In genomic region chr19:42401365-42402303, GRCh38 we compare ENCODE assay signal across 8 cellular contexts. TPM values are rescaled to one million over a fixed set of nuclear protein-coding genes. Genes with fewer than 3 reads are reported as not detected.
DNase-seq lines count a peak whose midpoint lies in the region; ATAC-seq and TF ChIP-seq lines count a peak whose summit lies in the region.

No MANE protein-coding gene starts in this region.

- H3K36me3 ChIP-seq in ectodermal cell (ENCODE audit: control insufficient read depth, insufficient read depth, low read length), result no peaks in the 10 kb centered on the region

- H3K9me3 Mint-ChIP-seq in activated CD8-positive, alpha-beta T cell treated with anti-CD3 and anti-CD28 coated beads for 36 hours, result no peaks in the 10 kb centered on the region

- in situ Hi-C loops in ACHN (cut with HindIII; ENCODE audit: low pct_ligation_motif_present, low pct_unique_long_range_greater_than_20kb, low sequenced_read_pairs), result no loop called here

- peak overlapping the region; percentile 75 for H3K27ac Mint-ChIP-seq in activated CD8-positive, alpha-beta T cell treated with anti-CD3 and anti-CD28 coated beads for 36 hours

- peak overlapping the region; percentile 69 for H3K27ac ChIP-seq in ectodermal cell (ENCODE audit: insufficient read depth, low read depth, low read length, poor library complexity, severe bottlenecking)

- H3K9me3 ChIP-seq in ectodermal cell (ENCODE audit: control insufficient read depth, low read length), result no peaks in the 10 kb centered on the region

- H3K4me1 Mint-ChIP-seq in activated CD8-positive, alpha-beta T cell treated with anti-CD3 and anti-CD28 coated beads for 36 hours (ENCODE audit: low read depth), result peaks cover 40% of the 10 kb centered on the region

- TF ChIP-seq CTCF in activated CD8-positive, alpha-beta T cell treated with anti-CD3 and anti-CD28 coated beads for 36 hours (IDR thresholded peaks at IDR 0.05), result peak; percentile 95

- H3K4me3 Mint-ChIP-seq in activated CD8-positive, alpha-beta T cell treated with anti-CD3 and anti-CD28 coated beads for 36 hours, result peak overlapping the region; percentile 73

- ATAC-seq in activated CD8-positive, alpha-beta T cell treated with anti-CD3 and anti-CD28 coated beads for 36 hours, result peak; percentile 47
- no peak for ATAC-seq in GM21381 (IDR thresholded peaks at IDR 0.05; ENCODE audit: unreplicated experiment)

- peaks cover 8% of the 10 kb centered on the region for H3K4me1 ChIP-seq in ectodermal cell (ENCODE audit: control insufficient read depth, insufficient read depth, low read length)

- no peaks in the 10 kb centered on the region for H3K27me3 Mint-ChIP-seq in activated CD8-positive, alpha-beta T cell treated with anti-CD3 and anti-CD28 coated beads for 36 hours

- POLR2A ChIA-PET in activated CD8-positive, alpha-beta T cell treated with anti-CD3 and anti-CD28 coated beads for 36 hours (lab: Charles Lee), result interaction anchor here (1.6 kb wide), 2 partner anchors 11 to 19 kb away, joined by 4 to 5 read pairs; no protein-coding TSS in a partner anchor

- WGBS in ectodermal cell, 2 experiments, result 0% methylated on average over 80 of the region's 80 CpGs

- CTCF ChIA-PET in activated CD8-positive, alpha-beta T cell treated with anti-CD3 and anti-CD28 coated beads for 36 hours (lab: Charles Lee), result interaction anchor here (0.6 to 3.2 kb wide), 18 partner anchors 10 to 293 kb away, joined by 3 to 19 read pairs (median 4); no protein-coding TSS in a partner anchor

- H3K36me3 Mint-ChIP-seq in activated CD8-positive, alpha-beta T cell treated with anti-CD3 and anti-CD28 coated beads for 36 hours (ENCODE audit: low read depth), result peaks cover 9% of the 10 kb centered on the region

- DNase-seq in ACHN, result peak; percentile 57
- peak; percentile 45 for DNase-seq in GM19240 (ENCODE audit: insufficient read length, low spot score)
- DNase-seq in NCI-H526 treated with DMSO at 0.1 percent for 48 hours (lab: John Stamatoyannopoulos, UW), result peak; percentile 77
- DNase-seq in activated CD8-positive, alpha-beta T cell treated with anti-CD3 and anti-CD28 coated beads for 36 hours, result peak; percentile 88
- DNase-seq in lung microvascular endothelial cell (ENCODE audit: low read depth in 2 of 2), result peak; percentile 80 to 88
- peak; percentile 45 to 77 (median 46) for DNase-seq in stimulated activated CD4-positive, alpha-beta T cell treated with anti-CD3 and anti-CD28 coated beads, TNF-alpha, amount 100 ng/mL, for 1 hour (ENCODE audit: low read depth in 3 of 3, low spot score in 1 of 3)

- intact Hi-C loops in activated CD8-positive, alpha-beta T cell treated with anti-CD3 and anti-CD28 coated beads for 36 hours (cut with micrococcal nuclease), result no loop called here

- H3K4me3 ChIP-seq in ectodermal cell (ENCODE audit: insufficient read depth, low read depth, low read length), result peak overlapping the region; percentile 66

- H3K27me3 ChIP-seq in ectodermal cell (ENCODE audit: control insufficient read depth, insufficient read depth, low read length, poor library complexity, severe bottlenecking), result no peaks in the 10 kb centered on the region

RNA-seq across cellular contexts. Expression of gene CNFN, which starts 11.5 kb away (rescaled TPM):
- not detected for total RNA-seq in activated CD8-positive, alpha-beta T cell treated with anti-CD3 and anti-CD28 coated beads for 36 hours
- polyA plus RNA-seq in ectodermal cell (2013, experiment 1 of 4), result 17.8 TPM
- polyA plus RNA-seq in ectodermal cell (2013, experiment 2 of 4), result 18.7 TPM
- 26.4 TPM for polyA plus RNA-seq in ectodermal cell (2013, experiment 3 of 4)
- 27.5 TPM for polyA plus RNA-seq in ectodermal cell (2013, experiment 4 of 4)
- total RNA-seq in lung microvascular endothelial cell, result not detected in 2 replicates

RNA-seq across cellular contexts. Expression of gene LIPE, which starts 25.6 kb away (rescaled TPM):
- total RNA-seq in activated CD8-positive, alpha-beta T cell treated with anti-CD3 and anti-CD28 coated beads for 36 hours, result 10 to 100 TPM; 28.4 to 34.3 TPM
- 5.9 TPM for polyA plus RNA-seq in ectodermal cell (2013, experiment 1 of 4)
- 4.6 TPM for polyA plus RNA-seq in ectodermal cell (2013, experiment 2 of 4)
- polyA plus RNA-seq in ectodermal cell (2013, experiment 3 of 4), result 4.8 TPM
- polyA plus RNA-seq in ectodermal cell (2013, experiment 4 of 4), result 4.9 TPM
- 2.6 and 3.9 TPM in 2 replicates for total RNA-seq in lung microvascular endothelial cell

RNA-seq across cellular contexts. Expression of gene CXCL17, which starts 41.1 kb away (rescaled TPM):
- not detected for total RNA-seq in activated CD8-positive, alpha-beta T cell treated with anti-CD3 and anti-CD28 coated beads for 36 hours
- not detected for polyA plus RNA-seq in ectodermal cell (2013, experiment 1 of 4)
- not detected for polyA plus RNA-seq in ectodermal cell (2013, experiment 2 of 4)
- polyA plus RNA-seq in ectodermal cell (2013, experiment 3 of 4), result not detected
- not detected for polyA plus RNA-seq in ectodermal cell (2013, experiment 4 of 4)
- total RNA-seq in lung microvascular endothelial cell, result not detected in 2 replicates
